20 cellular contexts compared by ENCODE assay signal in the genomic region with DNA sequence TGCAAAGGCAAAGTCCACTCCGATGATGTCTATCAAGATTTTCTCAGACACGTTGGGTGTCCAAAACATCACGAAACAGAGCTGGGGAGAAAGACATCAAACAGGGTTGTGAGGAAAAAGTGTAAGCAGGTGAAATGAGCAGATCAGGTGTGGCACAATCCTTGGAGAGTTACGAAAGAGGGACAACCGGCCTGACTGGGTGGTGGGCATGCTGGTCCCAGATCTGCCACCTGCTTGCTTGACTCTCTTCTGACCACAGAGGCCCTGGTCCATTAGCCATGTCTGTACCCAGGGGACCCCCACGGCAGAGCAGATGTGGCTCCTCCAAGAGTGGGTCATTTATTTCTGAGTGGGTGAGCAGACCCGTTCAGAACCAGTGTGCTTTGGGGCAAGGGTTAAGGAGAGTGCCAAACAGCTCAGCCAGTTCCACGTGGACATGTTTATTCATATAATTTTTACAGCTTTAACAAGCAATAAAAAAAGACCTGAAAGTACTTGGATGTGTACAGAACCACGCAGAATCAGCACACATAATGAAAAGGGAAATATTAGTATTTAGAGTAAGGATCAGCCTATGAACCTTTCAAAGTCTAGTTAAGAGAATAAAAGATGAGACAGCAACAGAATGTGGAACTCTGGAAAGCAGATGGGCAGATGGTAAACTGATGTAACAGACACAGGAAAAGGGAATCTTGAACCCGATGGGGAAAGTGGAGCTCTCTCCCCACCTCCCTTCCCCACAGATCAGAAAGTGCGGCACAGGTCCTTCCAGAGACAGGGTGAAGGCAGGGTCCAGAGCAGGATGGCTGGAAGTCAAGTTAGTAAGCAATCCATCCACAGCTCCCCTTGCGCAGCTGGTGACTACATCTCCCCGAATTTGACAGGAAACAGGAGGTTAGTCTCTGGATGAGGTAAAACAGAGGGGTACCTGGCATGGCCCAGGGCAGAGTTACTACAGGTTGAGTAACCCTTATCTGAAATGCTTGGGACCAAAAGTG. TPM values are rescaled to one million over a fixed set of nuclear protein-coding genes. Genes with fewer than 3 reads are reported as not detected.
A peak's percentile ranks its signal among the peaks of the same experiment; 100 is the strongest.
DNase-seq lines count a peak whose midpoint lies in the region; ATAC-seq and TF ChIP-seq lines count a peak whose summit lies in the region.
"Had no signal": no experiment of that assay in that cellular context is flagged by ENCODE, and none has a peak within 500 bp of the region (broad histone marks: within the 10 kb centered on the region; RNA-seq: fewer than 3 reads in every experiment).

No MANE protein-coding gene starts in this region.

- peaks cover 13% of the 10 kb centered on the region for H3K4me1 ChIP-seq in IMR-90 (ENCODE audit: control insufficient read depth, insufficient read depth, low read length)
- H3K4me1 ChIP-seq: left lung, Peyer's patch, upper lobe of right lung had no signal

- H2BK5ac ChIP-seq in IMR-90 (ENCODE audit: low read depth, low read length, poor library complexity, severe bottlenecking): no peak overlapping the region

- H3K18ac ChIP-seq in IMR-90 (ENCODE audit: low read depth, low read length): no peak overlapping the region

- peaks cover 0 to 17% of the 10 kb centered on the region in 2 experiments; a peak in 1 of 4 replicates for H3K79me1 ChIP-seq in IMR-90 (ENCODE audit: low read depth in 1 of 2, low read length in 2 of 2)

- ATAC-seq in IMR-90 (ENCODE audit: low read depth): no peak
- ATAC-seq in central memory CD8-positive, alpha-beta T cell (replicated peaks; ENCODE audit: extremely low read depth, poor library complexity, severe bottlenecking): no peak
- ATAC-seq in naive thymus-derived CD8-positive, alpha-beta T cell: no peak
- ATAC-seq: left lung, upper lobe of right lung had no signal

- dilution Hi-C loops in IMR-90 (cut with HindIII; ENCODE audit: low sequenced_read_pairs, unreplicated experiment): no loop called here

- peaks cover 19% of the 10 kb centered on the region for H3K4me1 Mint-ChIP-seq in T-helper 2 cell treated with Interferon-gamma antibody and Interleukin-4, amounts not matched to agents 5 μg/mL and 100 μg/mL, for 36 hours (ENCODE audit: low read depth)
- H3K4me1 Mint-ChIP-seq in central memory CD8-positive, alpha-beta T cell: peaks cover 29% of the 10 kb centered on the region
- H3K4me1 Mint-ChIP-seq in naive thymus-derived CD8-positive, alpha-beta T cell: peaks cover 15 to 41% (median 20%) of the 10 kb centered on the region in 4 donors

- H3K9me1 ChIP-seq in IMR-90 (ENCODE audit: insufficient read depth, low read length): peaks cover 23% of the 10 kb centered on the region

- H4K91ac ChIP-seq in IMR-90 (ENCODE audit: insufficient read depth, low read depth, low read length): no peak overlapping the region

- H4K8ac ChIP-seq in IMR-90 (ENCODE audit: low read depth in 2 of 2, low read length in 2 of 2): no peak overlapping the region

- no peak overlapping the region for H3K56ac ChIP-seq in IMR-90 (ENCODE audit: extremely low read depth, insufficient read depth, low read length)

- no peak overlapping the region for H3K23ac ChIP-seq in IMR-90 (ENCODE audit: low read depth, low read length)

- no peaks in the 10 kb centered on the region for H3K9me3 Mint-ChIP-seq in T-helper 2 cell treated with Interferon-gamma antibody and Interleukin-4, amounts not matched to agents 5 μg/mL and 100 μg/mL, for 36 hours
- H3K9me3 Mint-ChIP-seq in central memory CD8-positive, alpha-beta T cell: no peaks in the 10 kb centered on the region
- H3K9me3 Mint-ChIP-seq in naive thymus-derived CD8-positive, alpha-beta T cell: no peaks in the 10 kb centered on the region

- DNase-seq in T-helper 2 cell treated with Interferon-gamma antibody and Interleukin-4, amounts not matched to agents 5 μg/mL and 100 μg/mL, for 36 hours (ENCODE audit: low spot score): no peak
- DNase-seq in T-helper 2 cell (no peak), IMR-90 (no peak), hepatic stellate cell (ENCODE audit: low spot score) (no peak), NCI-H446 (lab: John Stamatoyannopoulos, UW) (no peak), H7 (no peak)
- DNase-seq in central memory CD8-positive, alpha-beta T cell (ENCODE audit: low spot score in 2 of 2): no peak
- no peak for DNase-seq in naive thymus-derived CD8-positive, alpha-beta T cell
- DNase-seq: 8988T; activated CD4-positive, alpha-beta T cell treated with anti-CD3 and anti-CD28 coated beads, Interleukin-2, amount 50 U/mL, for 48 hours; activated gamma-delta T cell; cortex of kidney; DMS79 treated with DMSO at 0.1 percent for 48 hours; foreskin melanocyte; left lung; NCI-H1417 treated with DMSO at 0.1 percent for 48 hours; Peyer's patch; stimulated activated naive CD4-positive, alpha-beta T cell treated with Interleukin-2 at 50 U/mL for 16 hours; upper lobe of right lung had no signal

- H2AFZ ChIP-seq in IMR-90 (replicated peaks; ENCODE audit: low read length, poor library complexity): no peak overlapping the region

- H4K5ac ChIP-seq in IMR-90 (ENCODE audit: low read depth, low read length): no peak overlapping the region

- H3K4me2 ChIP-seq in IMR-90 (ENCODE audit: low read depth, low read length): no peak overlapping the region

- 0 out of 2 replicates have a peak overlapping the region, but pooled peaks have one; percentile 33 for H2AK5ac ChIP-seq in IMR-90 (ENCODE audit: low read depth, low read length)

- peaks cover 33% of the 10 kb centered on the region for H3K36me3 ChIP-seq in IMR-90 (ENCODE audit: control insufficient read depth, insufficient read depth, low read length)
- peaks cover 8% of the 10 kb centered on the region for H3K36me3 ChIP-seq in H7 (replicated peaks; ENCODE audit: control insufficient read depth, insufficient read depth, low read length)

- H3K14ac ChIP-seq in IMR-90 (replicated peaks; ENCODE audit: low read depth, low read length): no peak overlapping the region

- H3K27me3 ChIP-seq in IMR-90 (ENCODE audit: control insufficient read depth, insufficient read depth, low read length) (no peaks in the 10 kb centered on the region), H7 (ENCODE audit: control insufficient read depth, insufficient read depth, low read length) (no peaks in the 10 kb centered on the region)
- H3K27me3 ChIP-seq: left lung, Peyer's patch, upper lobe of right lung had no signal

- WGBS in IMR-90 (ENCODE audit: extremely low coverage in 2 of 2, insufficient read length in 1 of 2), 2 experiments: 96% methylated on average over 4 of the region's 13 CpGs; no CpG with 5 or more reads in 1 of the 2 experiments

- POLR2A ChIA-PET in IMR-90 (lab: Charles Lee; ENCODE audit: unreplicated experiment): no interaction called here
- POLR2A ChIA-PET in naive thymus-derived CD8-positive, alpha-beta T cell (lab: Charles Lee): no interaction called here

- H3K36me3 Mint-ChIP-seq in T-helper 2 cell treated with Interferon-gamma antibody and Interleukin-4, amounts not matched to agents 5 μg/mL and 100 μg/mL, for 36 hours (ENCODE audit: low read depth): peaks cover 69% of the 10 kb centered on the region
- H3K36me3 Mint-ChIP-seq in central memory CD8-positive, alpha-beta T cell (ENCODE audit: insufficient read depth): peaks cover 14% of the 10 kb centered on the region
- H3K36me3 Mint-ChIP-seq in naive thymus-derived CD8-positive, alpha-beta T cell: peaks cover 0 to 61% (median 11%) of the 10 kb centered on the region in 3 donors

- no peak for TF ChIP-seq CTCF in IMR-90 (conservative IDR thresholded peaks at IDR 0.05; ENCODE audit: low read depth, low read length)

- no peak overlapping the region for H3K4ac ChIP-seq in IMR-90 (ENCODE audit: low read depth, low read length)

- H3K4me3 Mint-ChIP-seq in T-helper 2 cell treated with Interferon-gamma antibody and Interleukin-4, amounts not matched to agents 5 μg/mL and 100 μg/mL, for 36 hours: no peak overlapping the region
- H3K4me3 Mint-ChIP-seq in central memory CD8-positive, alpha-beta T cell: no peak overlapping the region
- H3K4me3 Mint-ChIP-seq in naive thymus-derived CD8-positive, alpha-beta T cell: no peak overlapping the region
- H3K4me3 Mint-ChIP-seq: CD14-positive monocyte had no signal

- in situ Hi-C loops in IMR-90 (cut with MboI; ENCODE audit: low sequenced_read_pairs): loop anchor here (25.0 kb wide), 1 partner anchor 795 kb away; a partner anchor contains a TSS

- CTCF ChIA-PET in IMR-90 (lab: Yijun Ruan, JAX): no interaction called here

- H2BK15ac ChIP-seq in IMR-90 (ENCODE audit: low read depth, low read length): no peak overlapping the region

- TF ChIP-seq RAD21 in IMR-90 (IDR thresholded peaks at IDR 0.05; ENCODE audit: low read length): no peak

- no peak overlapping the region for H2BK120ac ChIP-seq in IMR-90 (ENCODE audit: low read depth, low read length)

- no peak for TF ChIP-seq POLR2A in IMR-90 (IDR thresholded peaks at IDR 0.05; ENCODE audit: low read depth, low read length)

- H3K9me3 ChIP-seq in IMR-90 (ENCODE audit: control insufficient read depth, insufficient read depth, low read length): no peaks in the 10 kb centered on the region
- H3K9me3 ChIP-seq: left lung, Peyer's patch, upper lobe of right lung had no signal

- H3K4me3 ChIP-seq in IMR-90 (ENCODE audit: insufficient read depth, low read depth, low read length): no peak overlapping the region
- no peak overlapping the region for H3K4me3 ChIP-seq in H7 (ENCODE audit: insufficient read depth, low read depth, low read length)
- H3K4me3 ChIP-seq: left lung, Peyer's patch, upper lobe of right lung had no signal

- H4K20me1 ChIP-seq in IMR-90 (ENCODE audit: insufficient read depth, low read length): no peaks in the 10 kb centered on the region

- intact Hi-C loops in IMR-90 (cut with micrococcal nuclease): no loop called here

- no peak overlapping the region for H3K9ac ChIP-seq in IMR-90 (ENCODE audit: low read depth, low read length)

- no peak overlapping the region for H2AK9ac ChIP-seq in IMR-90 (replicated peaks; ENCODE audit: low read depth, low read length, poor library complexity)

- BruUV-seq in IMR-90 (replicated peaks; lab: Mats Ljungman, UMichigan): no TSS peak

- H2BK20ac ChIP-seq in IMR-90 (ENCODE audit: low read depth, low read length): no peak overlapping the region

- H3K27ac ChIP-seq in IMR-90 (ENCODE audit: insufficient read depth, low read length): no peak overlapping the region
- H3K27ac ChIP-seq: left lung, Peyer's patch, upper lobe of right lung had no signal

- peak overlapping the region; percentile 7 for H3K27ac Mint-ChIP-seq in T-helper 2 cell treated with Interferon-gamma antibody and Interleukin-4, amounts not matched to agents 5 μg/mL and 100 μg/mL, for 36 hours
- H3K27ac Mint-ChIP-seq in central memory CD8-positive, alpha-beta T cell (ENCODE audit: low read depth): peak overlapping the region; percentile 88
- H3K27ac Mint-ChIP-seq in naive thymus-derived CD8-positive, alpha-beta T cell: peak overlapping the region; percentile 52 to 90 (median 76)
- H3K27ac Mint-ChIP-seq: CD14-positive monocyte had no signal

- no peaks in the 10 kb centered on the region for H3K27me3 Mint-ChIP-seq in T-helper 2 cell treated with Interferon-gamma antibody and Interleukin-4, amounts not matched to agents 5 μg/mL and 100 μg/mL, for 36 hours (ENCODE audit: low read depth)
- H3K27me3 Mint-ChIP-seq in central memory CD8-positive, alpha-beta T cell: no peaks in the 10 kb centered on the region
- H3K27me3 Mint-ChIP-seq in naive thymus-derived CD8-positive, alpha-beta T cell: no peaks in the 10 kb centered on the region

RNA-seq across cellular contexts. Expression of a gene that starts 52.5 kb away (rescaled TPM):
- total RNA-seq in IMR-90 (2012; rRNA removed): 19.5 and 20.3 TPM in 2 replicates
- 5.9 and 6.9 TPM in 2 replicates for polyA plus RNA-seq in IMR-90 (2012; rRNA removed)
- 2.1 and 2.6 TPM in 2 replicates for polyA plus RNA-seq in IMR-90 (2012; cell fraction: cytosol; rRNA removed)
- polyA plus RNA-seq in IMR-90 (2012; cell fraction: nucleus; rRNA removed; ENCODE audit: low replicate concordance): 5.2 and 6.8 TPM in 2 replicates
- total RNA-seq in naive thymus-derived CD8-positive, alpha-beta T cell: 10 to 100 TPM; 68.1 to 77.0 TPM
- 10 to 100 TPM; 15.7 to 22.7 (median 17.2) TPM for polyA plus RNA-seq in naive thymus-derived CD8-positive, alpha-beta T cell
- 14.9 and 17.4 TPM in 2 replicates for total RNA-seq in H7 (2014; rRNA removed; shearing (Covaris generic))

Comparison
In these comparisons a context has a peak if more than half of its experiments do, and no peak if none do; other contexts are left out.
1. H3K27ac Mint-ChIP-seq: peak in every context shown above with its lines; median percentile 88 in central memory CD8-positive, alpha-beta T cell; 76 in naive thymus-derived CD8-positive, alpha-beta T cell; 7 in T-helper 2 cell treated with Interferon-gamma antibody and Interleukin-4, amounts not matched to agents 5 μg/mL and 100 μg/mL, for 36 hours.